In genomic region chr19:40365613-40366401, GRCh38 we compare ENCODE assay signal across 8 cellular contexts. TPM values are rescaled to one million over a fixed set of nuclear protein-coding genes. Genes with fewer than 3 reads are reported as not detected.
A peak's percentile ranks its signal among the peaks of the same experiment; 100 is the strongest.
DNase-seq lines count a peak whose midpoint lies in the region; ATAC-seq, FAIRE-seq and TF ChIP-seq lines count a peak whose summit lies in the region.

No MANE protein-coding gene starts in this region.

- H3K27me3 ChIP-seq in right cardiac atrium (ENCODE audit: control insufficient read depth, insufficient read depth): no peaks in the 10 kb centered on the region
- no peaks in the 10 kb centered on the region for H3K27me3 ChIP-seq in psoas muscle (ENCODE audit: insufficient read depth in 3 of 3, low read length in 2 of 3)

- no peak for TF ChIP-seq CTCF in psoas muscle (IDR thresholded peaks at IDR 0.05)

- peak; percentile 60 for DNase-seq in GM18507 (ENCODE audit: extremely low spot score, insufficient read length, low read depth)
- peak; percentile 25 for DNase-seq in OCI-M2 (lab: John Stamatoyannopoulos, UW; ENCODE audit: unreplicated experiment)
- DNase-seq in right cardiac atrium: peak; percentile 71 to 92 (median 90)
- peak in 1 of 2 donors; percentile 61 for DNase-seq in psoas muscle
- no peak for DNase-seq in DMS 273 (lab: John Stamatoyannopoulos, UW; ENCODE audit: unreplicated experiment)

- peak overlapping the region; percentile 61 for H3K4me3 ChIP-seq in right cardiac atrium (ENCODE audit: low read length)
- H3K4me3 ChIP-seq in psoas muscle: peak overlapping the region; percentile 17

- H3K4me1 ChIP-seq in right cardiac atrium (ENCODE audit: control insufficient read depth, insufficient read depth, low read length): no peaks in the 10 kb centered on the region
- peaks cover 9% of the 10 kb centered on the region for H3K4me1 ChIP-seq in psoas muscle

- no peak for FAIRE-seq in GM18507 (lab: Jason Lieb, UNC)

- ATAC-seq in right cardiac atrium (peak; percentile 86 to 93), psoas muscle (peak; percentile 11 to 47 (median 42)), GM21528 (IDR thresholded peaks at IDR 0.05; ENCODE audit: low FRiP score, unreplicated experiment) (no peak), GM21423 (IDR thresholded peaks at IDR 0.05; ENCODE audit: unreplicated experiment) (no peak)

- H3K36me3 ChIP-seq in psoas muscle (ENCODE audit: insufficient read depth in 1 of 2, low read depth in 1 of 2): peaks cover 0 to 43% of the 10 kb centered on the region in 2 donors

- intact Hi-C loops in right cardiac atrium (cut with DNase I) (no loop called here), psoas muscle (cut with DNase I) (loop anchor here in 1 of 2 donors (5.0 kb wide), 1 partner anchor 36 kb away; no protein-coding TSS in a partner anchor)

- WGBS in right cardiac atrium: 29% methylated on average over 28 of the region's 28 CpGs
- 47 to 56% (median 49%) methylated on average over 27 to 28 of the region's 28 CpGs for WGBS in psoas muscle, 3 donors

- H3K9me3 ChIP-seq in right cardiac atrium (ENCODE audit: control insufficient read depth, low read length) (no peaks in the 10 kb centered on the region), psoas muscle (no peaks in the 10 kb centered on the region)

- H3K27ac ChIP-seq in angular gyrus (ENCODE audit: low read depth, low read length) (peak overlapping the region; percentile 62), right cardiac atrium (ENCODE audit: low read length) (no peak overlapping the region), psoas muscle (no peak overlapping the region)

RNA-seq across cellular contexts. Expression of gene PLD3, which starts 17.3 kb away (rescaled TPM):
- 100 to 1,000 TPM; 197 to 235 (median 223) TPM for total RNA-seq in right cardiac atrium
- polyA plus RNA-seq in right cardiac atrium: 180 TPM
- total RNA-seq in psoas muscle: 100 to 1,000 TPM in 1 of 4 donors, 10 to 100 TPM in 3; 77.8 to 116 (median 85.0) TPM
- 10 to 100 TPM; 60.2 to 87.3 (median 64.9) TPM for polyA plus RNA-seq in psoas muscle

RNA-seq across cellular contexts. Expression of gene C19orf47, which starts 17.6 kb away (rescaled TPM):
- 100 to 1,000 TPM; 116 to 170 (median 144) TPM for total RNA-seq in right cardiac atrium
- polyA plus RNA-seq in right cardiac atrium: 194 TPM
- total RNA-seq in psoas muscle: 100 to 1,000 TPM; 220 to 299 (median 285) TPM
- 100 to 1,000 TPM; 368 to 436 (median 429) TPM for polyA plus RNA-seq in psoas muscle

RNA-seq across cellular contexts. Expression of gene HIPK4, which starts 24.2 kb away (rescaled TPM):
- total RNA-seq in right cardiac atrium (under 1 TPM in 1 of 4 donors, not detected in 3; 0.11 TPM), psoas muscle (under 1 TPM in 2 of 4 donors, not detected in 2; 0.08 to 0.11 TPM)
- polyA plus RNA-seq in right cardiac atrium (0.05 TPM), psoas muscle (under 1 TPM in 1 of 3 donors, not detected in 2; 0.03 TPM)

RNA-seq across cellular contexts. Expression of gene PRX, which starts 47.4 kb away (rescaled TPM):
- total RNA-seq in right cardiac atrium: 1 to 10 TPM; 3.2 to 7.1 (median 4.8) TPM
- 5.7 TPM for polyA plus RNA-seq in right cardiac atrium
- 1 to 10 TPM; 1.4 to 3.3 (median 2.8) TPM for total RNA-seq in psoas muscle
- polyA plus RNA-seq in psoas muscle: 1 to 10 TPM; 1.9 to 2.1 (median 2.1) TPM

RNA-seq across cellular contexts. Expression of gene SERTAD1, which starts 60.0 kb away (rescaled TPM):
- 10 to 100 TPM in 2 of 4 donors, 1 to 10 TPM in 2; 8.9 to 14.4 (median 9.7) TPM for total RNA-seq in right cardiac atrium
- 18.4 TPM for polyA plus RNA-seq in right cardiac atrium
- total RNA-seq in psoas muscle: 10 to 100 TPM; 10.5 to 24.0 (median 20.2) TPM
- 10 to 100 TPM; 10.7 to 88.7 (median 17.3) TPM for polyA plus RNA-seq in psoas muscle

Comparison
In these comparisons a context has a peak if more than half of its experiments do, and no peak if none do; other contexts are left out.
1. ATAC-seq: peak in right cardiac atrium (2 of 2) and psoas muscle (4 of 4); none in GM21528 (single experiment) and GM21423 (single experiment).